In genomic region chr7:133754718-133755117, GRCh38 we compare ENCODE assay signal across 30 cellular contexts.
"Had no signal": no experiment of that assay in that cellular context is flagged by ENCODE, and none has a peak within 500 bp of the region (broad histone marks: within the 10 kb centered on the region; RNA-seq: fewer than 3 reads in every experiment).

No MANE protein-coding gene starts in this region.

- H3K36me3 ChIP-seq: ascending aorta, breast epithelium, Peyer's patch had no signal

- DNase-seq: activated CD4-positive, alpha-beta T cell treated with anti-CD3 and anti-CD28 coated beads, Interleukin-2, amount 10 ng/mL, durations not matched to agents 24 days and 14 days; activated CD4-positive, alpha-beta T cell treated with anti-CD3 and anti-CD28 coated beads, Interleukin-2, amount 50 U/mL, for 4 hours; activated CD8-positive, alpha-beta T cell treated with anti-CD3 and anti-CD28 coated beads for 36 hours; activated gamma-delta T cell; activated naive CD4-positive, alpha-beta T cell treated with Interleukin-2 at 50 U/mL for 16 hours; activated naive CD8-positive, alpha-beta T cell treated with anti-CD3 and anti-CD28 coated beads, Interleukin-2, amount 10 ng/mL, durations not matched to agents 7 days and 5 days; activated T-cell treated with anti-CD3 and anti-CD28 coated beads, Interleukin-2, amount 50 U/mL, for 1 hour; activated T-cell treated with anti-CD3 and anti-CD28 coated beads, Interleukin-2, amount 50 U/mL, for 72 hours; amygdala; body of pancreas; NCI-H1105; NCI-H1417 treated with DMSO at 0.1 percent for 48 hours; NCI-H1694; NCI-H1930; NCI-H2081 treated with DMSO at 0.1 percent for 48 hours; NCI-H226; NCI-H446 treated with DMSO at 0.1 percent for 48 hours; NCI-H524; NCI-H774; Peyer's patch; RPMI8226; SIG-M5; SW 1271; T-helper 1 cell; T1000 had no signal

- H3K4me3 ChIP-seq: ascending aorta, body of pancreas, breast epithelium, Peyer's patch had no signal

- H3K9me3 ChIP-seq: ascending aorta, body of pancreas, breast epithelium, Peyer's patch had no signal

- H3K27me3 ChIP-seq: ascending aorta, body of pancreas, breast epithelium, Peyer's patch had no signal

- ATAC-seq: activated CD8-positive, alpha-beta T cell treated with anti-CD3 and anti-CD28 coated beads for 36 hours; activated T-cell treated with anti-CD3 and anti-CD28 coated beads, Interleukin-2, amount 50 U/mL, for 72 hours; activated T-helper 17 cell treated with anti-CD3 and anti-CD28 coated beads, Interleukin-2, amount 50 U/mL, for 72 hours; body of pancreas; Right ventricle myocardium inferior; SK-N-SH treated with all-trans-retinoic acid at 6 μM for 48 hours had no signal

- H3K27ac ChIP-seq: ascending aorta, body of pancreas, breast epithelium, Peyer's patch had no signal

- H3K4me1 ChIP-seq: ascending aorta, body of pancreas, breast epithelium, Peyer's patch had no signal
